10 cellular contexts compared by ENCODE assay signal in genomic region chr7:29488977-29489376, GRCh38.
DNase-seq lines count a peak whose midpoint lies in the region; FAIRE-seq and TF ChIP-seq lines count a peak whose summit lies in the region.
"Had no signal": no experiment of that assay in that cellular context is flagged by ENCODE, and none has a peak within 500 bp of the region (broad histone marks: within the 10 kb centered on the region; RNA-seq: fewer than 3 reads in every experiment).

No MANE protein-coding gene starts in this region.

- H3K27ac ChIP-seq in temporal lobe (ENCODE audit: low read depth, low read length): peak overlapping the region; percentile 99

- DNase-seq in HTR-8/SVneo (ENCODE audit: insufficient read length, low spot score) (peak; percentile 27), choroid plexus epithelial cell (ENCODE audit: low read depth) (peak; percentile 94), kidney tubule cell (ENCODE audit: low spot score) (peak; percentile 57), NCI-H526 (lab: John Stamatoyannopoulos, UW) (no peak), NCI-H2227 (lab: John Stamatoyannopoulos, UW; ENCODE audit: unreplicated experiment) (no peak), germinal center (ENCODE audit: low spot score) (no peak), amygdala (lab: John Stamatoyannopoulos, UW) (no peak)
- DNase-seq: activated CD8-positive, alpha-beta T cell treated with anti-CD3 and anti-CD28 coated beads, Interleukin-2, amount 10 ng/mL, durations not matched to agents 7 days and 5 days; NCI-H2081 treated with DMSO at 0.1 percent for 48 hours had no signal

- no peak for TF ChIP-seq CTCF in choroid plexus epithelial cell (conservative IDR thresholded peaks at IDR 0.05; ENCODE audit: low read depth, low read length)

- no peak for FAIRE-seq in HTR-8/SVneo (lab: Jason Lieb, UNC)

- no peak overlapping the region for H3K4me3 ChIP-seq in choroid plexus epithelial cell (ENCODE audit: low read depth, low read length)

Comparison
In these comparisons a context has a peak if more than half of its experiments do, and no peak if none do; other contexts are left out.
1. DNase-seq: peak in HTR-8/SVneo (single experiment), choroid plexus epithelial cell (single experiment) and kidney tubule cell (single experiment); none in NCI-H526 (0 of 2), NCI-H2227 (single experiment), germinal center (single experiment) and amygdala (0 of 56).